Comparison of ENCODE assay signal across 24 cellular contexts in the genomic region with DNA sequence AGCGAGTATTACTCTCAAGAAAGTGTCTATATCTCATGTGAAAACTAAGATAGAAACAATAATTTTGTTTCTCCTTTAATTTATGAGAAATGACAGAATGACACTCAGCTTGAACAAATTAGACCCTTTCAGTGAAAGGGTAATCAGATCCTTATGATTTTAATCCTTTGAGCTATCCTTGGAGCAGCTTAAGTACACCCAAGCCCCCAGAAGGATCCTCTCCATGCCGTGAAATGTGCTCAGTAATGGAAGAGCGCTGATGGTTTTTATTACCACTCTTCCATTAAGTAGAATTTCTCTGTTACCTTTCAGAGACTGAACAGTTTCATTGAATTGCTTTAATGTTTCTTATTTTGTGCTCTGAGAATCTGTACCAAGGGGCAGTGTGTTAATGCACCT. TPM values are rescaled to one million over a fixed set of nuclear protein-coding genes. Genes with fewer than 3 reads are reported as not detected.
DNase-seq lines count a peak whose midpoint lies in the region; ATAC-seq, FAIRE-seq and TF ChIP-seq lines count a peak whose summit lies in the region.
"Had no signal": no experiment of that assay in that cellular context is flagged by ENCODE, and none has a peak within 500 bp of the region (broad histone marks: within the 10 kb centered on the region; RNA-seq: fewer than 3 reads in every experiment).

No MANE protein-coding gene starts in this region.

- H2BK15ac ChIP-seq in neuronal stem cell (ENCODE audit: low read length) = no peak overlapping the region

- no peak overlapping the region for H3K4me2 ChIP-seq in A549
- no peak overlapping the region for H3K4me2 ChIP-seq in neuronal stem cell (ENCODE audit: insufficient read depth, low read length, poor library complexity, severe bottlenecking)

- no peak for TF ChIP-seq POLR2A in A549 (IDR thresholded peaks at IDR 0.05; ENCODE audit: low read length)

- no peak overlapping the region for H2AK5ac ChIP-seq in neuronal stem cell (ENCODE audit: low read depth, low read length)

- H4K8ac ChIP-seq in neuronal stem cell (ENCODE audit: low read depth, low read length) = no peak overlapping the region

- intact Hi-C loops in left lung (cut with DNase I) (no loop called here), posterior vena cava (cut with DNase I) (no loop called here)

- no peak overlapping the region for H2BK5ac ChIP-seq in neuronal stem cell (ENCODE audit: low read length)

- TF ChIP-seq CTCF in A549 (IDR thresholded peaks at IDR 0.05) (no peak), HEK293 (tag by site-specific recombination; IDR thresholded peaks at IDR 0.05) (no peak), left lung (IDR thresholded peaks at IDR 0.05) (no peak)

- no peaks in the 10 kb centered on the region for H3K9me3 ChIP-seq in A549
- H3K9me3 ChIP-seq in HEK293 (ENCODE audit: control insufficient read depth, insufficient read depth, low read depth, low read length) = no peaks in the 10 kb centered on the region
- H3K9me3 ChIP-seq in left lung = no peaks in the 10 kb centered on the region
- peaks cover 0 to 2% of the 10 kb centered on the region in 2 donors for H3K9me3 ChIP-seq in neuronal stem cell (replicated peaks in 1 of 2; ENCODE audit: control insufficient read depth in 2 of 2, insufficient read depth in 1 of 2, low read depth in 1 of 2, low read length in 2 of 2)
- H3K9me3 ChIP-seq: body of pancreas, esophagus muscularis mucosa, ovary, right lobe of liver had no signal

- peak; percentile 18 for FAIRE-seq in A549 (lab: Jason Lieb, UNC)
- FAIRE-seq: colon, frontal cortex had no signal

- H3K18ac ChIP-seq in neuronal stem cell (ENCODE audit: low read length) = no peak overlapping the region

- H2BK120ac ChIP-seq in neuronal stem cell (ENCODE audit: low read depth, low read length) = no peak overlapping the region

- H3K36me3 ChIP-seq in HEK293 (ENCODE audit: control insufficient read depth in 2 of 2, insufficient read depth in 1 of 2, low read length in 2 of 2) = peaks cover 53 to 63% of the 10 kb centered on the region in 2 experiments
- H3K36me3 ChIP-seq in left lung = peaks cover 0 to 51% of the 10 kb centered on the region in 2 donors
- peaks cover 8 to 95% of the 10 kb centered on the region in 2 donors for H3K36me3 ChIP-seq in neuronal stem cell (replicated peaks in 1 of 2; ENCODE audit: control insufficient read depth in 2 of 2, insufficient read depth in 2 of 2, low read length in 2 of 2)
- H3K36me3 ChIP-seq: ovary had no signal

- no peak overlapping the region for H4K91ac ChIP-seq in neuronal stem cell (ENCODE audit: low read depth, low read length, poor library complexity)

- TF ChIP-seq RAD21 in A549 (conservative IDR thresholded peaks at IDR 0.05 in 1 of 2, IDR thresholded peaks at IDR 0.05 in 1 of 2) = no peak

- H3K14ac ChIP-seq in neuronal stem cell (ENCODE audit: low read length) = no peak overlapping the region

- no peaks in the 10 kb centered on the region for H3K79me1 ChIP-seq in neuronal stem cell (ENCODE audit: low read depth, low read length)

- ATAC-seq in A549 (no peak), left lung (no peak), GM18498 (IDR thresholded peaks at IDR 0.05; ENCODE audit: unreplicated experiment) (no peak)
- ATAC-seq: body of pancreas, right lobe of liver, SK-N-SH treated with all-trans-retinoic acid at 6 μM for 48 hours had no signal

- H3K4me3 ChIP-seq in A549 (no peak overlapping the region), HEK293 (ENCODE audit: low read depth, low read length) (no peak overlapping the region), left lung (no peak overlapping the region), neuronal stem cell (ENCODE audit: low read length in 2 of 2) (no peak overlapping the region)
- H3K4me3 ChIP-seq: body of pancreas, esophagus muscularis mucosa, ovary, right lobe of liver had no signal

- no peak overlapping the region for H2AFZ ChIP-seq in neuronal stem cell (ENCODE audit: low read length)

- no peak overlapping the region for H3K23ac ChIP-seq in neuronal stem cell (ENCODE audit: low read depth, low read length, poor library complexity)

- no peak for TF ChIP-seq EP300 in A549 (IDR thresholded peaks at IDR 0.05)

- H2BK12ac ChIP-seq in neuronal stem cell (ENCODE audit: low read length) = no peak overlapping the region

- CTCF ChIA-PET in A549 (lab: Yijun Ruan, JAX) (interaction anchor here (2.4 kb wide), 1 partner anchor 356 kb away, joined by 7 read pairs; no protein-coding TSS in a partner anchor), HEK293 (lab: Yijun Ruan, JAX) (interaction anchor here (0.9 to 1.0 kb wide), 2 partner anchors 22 to 357 kb away, joined by 3 read pairs; no protein-coding TSS in a partner anchor)

- POLR2A ChIA-PET in A549 (lab: Yijun Ruan, JAX) (no interaction called here), HEK293 (lab: Yijun Ruan, JAX) (no interaction called here)

- 95% methylated on average over 3 of the region's 3 CpGs for WGBS in A549 (ENCODE audit: missing lambda C conversion rate)
- no CpG with 5 or more reads among the region's 3 CpGs for WGBS in neuronal stem cell (ENCODE audit: extremely low coverage in 2 of 2, insufficient read length in 2 of 2, insufficient replicate concordance in 1 of 2), 2 donors

- H3K4ac ChIP-seq in neuronal stem cell (ENCODE audit: low read length) = no peak overlapping the region

- no peak for DNase-seq in A549 (ENCODE audit: low read depth in 1 of 2, low spot score in 1 of 2)
- DNase-seq in NCI-H524 (lab: John Stamatoyannopoulos, UW) = peak; percentile 85 to 97
- DNase-seq in left lung = no peak
- no peak for DNase-seq in DMS53 treated with DMSO at 0.1 percent for 48 hours (lab: John Stamatoyannopoulos, UW; ENCODE audit: unreplicated experiment)
- DNase-seq in neuronal stem cell (ENCODE audit: low spot score) = no peak
- DNase-seq in posterior vena cava (ENCODE audit: low spot score) = no peak
- DNase-seq: activated CD4-positive, alpha-beta memory T cell treated with anti-CD3 and anti-CD28 coated beads for 36 hours; activated CD4-positive, CD25-positive, alpha-beta regulatory T cell; activated effector memory CD4-positive, alpha-beta T cell treated with anti-CD3 and anti-CD28 coated beads, Interleukin-2, amount 50 U/mL, for 16 hours; body of pancreas; C1 segment of cervical spinal cord; mesendoderm; NCI-H1694; ovary; right lobe of liver; stimulated activated CD4-positive, alpha-beta T cell treated with anti-CD3 and anti-CD28 coated beads, Interleukin-15, amount 100 ng/mL, for 24 hours; stimulated activated CD8-positive, alpha-beta memory T cell treated with anti-CD3 and anti-CD28 coated beads, Interleukin-4, amount 100 ng/mL, for 48 hours; T-helper 9 cell had no signal

- H3K4me1 ChIP-seq in A549 (no peaks in the 10 kb centered on the region), HEK293 (ENCODE audit: control insufficient read depth, insufficient read depth, low read length) (peaks cover 18% of the 10 kb centered on the region), left lung (peaks cover 9 to 10% of the 10 kb centered on the region in 2 donors), neuronal stem cell (ENCODE audit: control insufficient read depth in 2 of 2, insufficient read depth in 1 of 2, low read depth in 1 of 2, low read length in 2 of 2) (peaks cover 0 to 3% of the 10 kb centered on the region in 2 donors)
- H3K4me1 ChIP-seq: body of pancreas, right lobe of liver had no signal

- H3K27me3 ChIP-seq in left lung (no peaks in the 10 kb centered on the region), neuronal stem cell (ENCODE audit: control insufficient read depth in 3 of 3, insufficient read depth in 3 of 3, low read depth in 1 of 3, low read length in 3 of 3) (no peaks in the 10 kb centered on the region)
- H3K27me3 ChIP-seq: body of pancreas, esophagus muscularis mucosa, ovary, right lobe of liver had no signal

- no peak overlapping the region for H3K9ac ChIP-seq in neuronal stem cell (ENCODE audit: low read depth, low read length, poor library complexity)

- H3K27ac ChIP-seq in A549 = no peak overlapping the region
- H3K27ac ChIP-seq in HEK293 (ENCODE audit: extremely low read depth, low read depth, low read length) = peak overlapping the region; percentile 5; the same call in 1 of the 2 replicates
- peak overlapping the region; percentile 37 to 57 for H3K27ac ChIP-seq in left lung
- no peak overlapping the region for H3K27ac ChIP-seq in neuronal stem cell (replicated peaks; ENCODE audit: low read length)
- H3K27ac ChIP-seq: body of pancreas, ovary, right lobe of liver had no signal

TF ChIP-seq in A549, 52 proteins besides CTCF, POLR2A, EP300 and RAD21:
- TF ChIP-seq, protein P1, sequence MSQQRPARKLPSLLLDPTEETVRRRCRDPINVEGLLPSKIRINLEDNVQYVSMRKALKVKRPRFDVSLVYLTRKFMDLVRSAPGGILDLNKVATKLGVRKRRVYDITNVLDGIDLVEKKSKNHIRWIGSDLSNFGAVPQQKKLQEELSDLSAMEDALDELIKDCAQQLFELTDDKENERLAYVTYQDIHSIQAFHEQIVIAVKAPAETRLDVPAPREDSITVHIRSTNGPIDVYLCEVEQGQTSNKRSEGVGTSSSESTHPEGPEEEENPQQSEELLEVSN (IDR thresholded peaks at IDR 0.05; ENCODE audit: borderline replicate concordance, low read depth) = no peak

TF ChIP-seq in HEK293, 187 proteins besides CTCF, POLR2A, EP300 and RAD21 (continues in another document):
- TF ChIP-seq HOXD13 (CRISPR knock-in tag; IDR thresholded peaks at IDR 0.05; ENCODE audit: borderline replicate concordance) = no peak

RNA-seq across cellular contexts. Expression of a gene that starts 54.3 kb away (rescaled TPM):
- polyA plus RNA-seq in A549 (2011; rRNA removed) (77.2 and 85.1 TPM in 2 replicates), A549 (2017; fragmentation: RNase III; extraction: RNeasy Plus Mini Kit Qiagen cat#74134 plus additional on column Dnase treatment) (29.1 to 33.2 TPM (median 29.5 TPM) in 3 replicates)
- polyA plus RNA-seq in A549 (2012; cell fraction: cytosol; rRNA removed) = 21.9 and 22.8 TPM in 2 replicates
- polyA plus RNA-seq in A549 (2012; cell fraction: nucleus; rRNA removed) = 21.7 and 24.5 TPM in 2 replicates
- polyA minus RNA-seq in A549 (2011; rRNA and poly(A)+ RNA removed) = 42.6 and 67.6 TPM in 2 replicates
- total RNA-seq in left lung (10 to 100 TPM; 34.9 to 40.3 TPM), posterior vena cava (10 to 100 TPM; 22.2 to 24.6 TPM)
- polyA plus RNA-seq in neuronal stem cell (2013, experiment 1 of 2) = 46.9 TPM
- polyA plus RNA-seq in neuronal stem cell (2013, experiment 2 of 2) = 49.4 TPM

RNA-seq across cellular contexts. Expression of a gene that starts 55.1 kb away (rescaled TPM):
- polyA plus RNA-seq in A549 (2011; rRNA removed) = 13.7 and 15.0 TPM in 2 replicates
- 3.9 and 4.3 TPM in 2 replicates for polyA plus RNA-seq in A549 (2012; cell fraction: cytosol; rRNA removed)
- polyA plus RNA-seq in A549 (2012; cell fraction: nucleus; rRNA removed) = 4.0 and 5.4 TPM in 2 replicates
- polyA plus RNA-seq in A549 (2017; fragmentation: RNase III; extraction: RNeasy Plus Mini Kit Qiagen cat#74134 plus additional on column Dnase treatment) = 7.5 to 9.1 TPM (median 8.0 TPM) in 3 replicates
- 24.2 and 25.0 TPM in 2 replicates for polyA minus RNA-seq in A549 (2011; rRNA and poly(A)+ RNA removed)
- total RNA-seq in left lung = 10 to 100 TPM; 84.2 to 86.9 TPM
- 9.7 TPM for polyA plus RNA-seq in neuronal stem cell (2013, experiment 1 of 2)
- polyA plus RNA-seq in neuronal stem cell (2013, experiment 2 of 2) = 9.7 TPM
- total RNA-seq in posterior vena cava = 100 to 1,000 TPM in 1 of 2 donors, 10 to 100 TPM in 1; 78.6 to 101 TPM

Comparison
In these comparisons a context has a peak if more than half of its experiments do, and no peak if none do; other contexts are left out.
1. DNase-seq: peak in NCI-H524 (2 of 2); none in A549 (0 of 2), left lung (0 of 2), DMS53 treated with DMSO at 0.1 percent for 48 hours (single experiment), neuronal stem cell (single experiment) and posterior vena cava (single experiment).
2. H3K27ac ChIP-seq: peak in HEK293 (single experiment) and left lung (2 of 2); none in A549 (0 of 2) and neuronal stem cell (single experiment).